17 cellular contexts compared by ENCODE assay signal in the genomic region with DNA sequence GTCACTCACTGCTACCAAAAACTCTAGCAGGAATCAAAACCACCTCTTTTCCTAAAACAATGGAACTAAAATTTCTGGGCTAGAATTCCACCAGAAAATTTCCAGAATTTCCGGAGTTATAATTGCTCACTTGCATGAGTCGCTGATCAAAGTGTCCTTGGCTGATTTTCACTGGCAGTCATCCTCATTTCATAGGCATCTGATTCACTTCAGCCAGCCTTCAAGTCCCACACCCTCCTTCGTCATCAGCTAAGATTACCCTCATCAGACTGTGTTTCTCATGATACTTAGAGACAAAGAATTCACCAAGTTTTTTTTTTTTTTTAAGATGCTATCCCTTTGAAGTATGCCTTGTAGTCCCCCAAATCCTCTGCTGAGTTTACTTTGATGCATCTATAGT.
DNase-seq lines count a peak whose midpoint lies in the region; ATAC-seq and TF ChIP-seq lines count a peak whose summit lies in the region.
"Had no signal": no experiment of that assay in that cellular context is flagged by ENCODE, and none has a peak within 500 bp of the region (broad histone marks: within the 10 kb centered on the region; RNA-seq: fewer than 3 reads in every experiment).

No MANE protein-coding gene starts in this region.

- peak overlapping the region; percentile 14 for H2AFZ ChIP-seq in ACC112 (ENCODE audit: low read length, unreplicated experiment)

- no peaks in the 10 kb centered on the region for H3K36me3 ChIP-seq in ACC112 (ENCODE audit: insufficient read depth, low read length)
- H3K36me3 ChIP-seq: esophagus squamous epithelium, vagina had no signal

- peak; percentile 69 for DNase-seq in HS-27A (ENCODE audit: low read depth)
- DNase-seq in astrocyte of the cerebellum (ENCODE audit: low read depth) = peak; percentile 51
- DNase-seq in fibroblast of villous mesenchyme (ENCODE audit: low read depth) = peak; percentile 22
- no peak for DNase-seq in retina
- DNase-seq: activated B cell treated with CpG ODN at 0.5 μM for 24 hours; activated naive CD4-positive, alpha-beta T cell treated with anti-CD3 and anti-CD28 coated beads, Interleukin-2, amount 10 ng/mL, durations not matched to agents 7 days and 5 days; esophagus squamous epithelium; GOT3; KBM-7; mesendoderm; NCI-H510A; stimulated activated naive CD4-positive, alpha-beta T cell had no signal

- in situ Hi-C loops in astrocyte of the cerebellum (cut with HindIII; ENCODE audit: low sequenced_read_pairs) = no loop called here

- no peaks in the 10 kb centered on the region for H3K79me2 ChIP-seq in ACC112 (ENCODE audit: control insufficient read depth, insufficient read depth, low read length, unreplicated experiment)

- TF ChIP-seq CTCF in astrocyte of the cerebellum (IDR thresholded peaks at IDR 0.05; ENCODE audit: low read depth, low read length, missing control alignments) = no peak
- TF ChIP-seq CTCF in fibroblast of villous mesenchyme (IDR thresholded peaks at IDR 0.05; ENCODE audit: insufficient read depth, low read depth, low read length) = no peak

- H3K4me3 ChIP-seq in ACC112 (ENCODE audit: low read depth, low read length) = no peak overlapping the region
- H3K4me3 ChIP-seq in astrocyte of the cerebellum (ENCODE audit: low read depth, low read length) = no peak overlapping the region
- H3K4me3 ChIP-seq in fibroblast of villous mesenchyme (ENCODE audit: low read depth, low read length) = no peak overlapping the region
- H3K4me3 ChIP-seq: esophagus squamous epithelium, vagina had no signal

- peak overlapping the region; percentile 59 for H3K27ac ChIP-seq in ACC112 (ENCODE audit: low read depth, low read length)
- H3K27ac ChIP-seq: esophagus squamous epithelium, vagina had no signal

- no peaks in the 10 kb centered on the region for H3K27me3 ChIP-seq in ACC112 (ENCODE audit: insufficient read depth, low read length)
- H3K27me3 ChIP-seq: esophagus squamous epithelium, vagina had no signal

- peaks cover 3% of the 10 kb centered on the region for H3K4me1 ChIP-seq in ACC112 (ENCODE audit: control insufficient read depth, insufficient read depth, low read length, unreplicated experiment)
- H3K4me1 ChIP-seq: esophagus squamous epithelium, vagina had no signal

- no peak for ATAC-seq in GM19023 (IDR thresholded peaks at IDR 0.05; ENCODE audit: unreplicated experiment)
- no peak for ATAC-seq in activated CD4-positive, CD25-positive, alpha-beta regulatory T cell treated with anti-CD3 and anti-CD28 coated beads, Interleukin-2, amount 50 U/mL, for 24 hours
- no peak for ATAC-seq in HG03175 (IDR thresholded peaks at IDR 0.05; ENCODE audit: unreplicated experiment)
